ENCODE assay signal across 1 cellular context in the genomic region with DNA sequence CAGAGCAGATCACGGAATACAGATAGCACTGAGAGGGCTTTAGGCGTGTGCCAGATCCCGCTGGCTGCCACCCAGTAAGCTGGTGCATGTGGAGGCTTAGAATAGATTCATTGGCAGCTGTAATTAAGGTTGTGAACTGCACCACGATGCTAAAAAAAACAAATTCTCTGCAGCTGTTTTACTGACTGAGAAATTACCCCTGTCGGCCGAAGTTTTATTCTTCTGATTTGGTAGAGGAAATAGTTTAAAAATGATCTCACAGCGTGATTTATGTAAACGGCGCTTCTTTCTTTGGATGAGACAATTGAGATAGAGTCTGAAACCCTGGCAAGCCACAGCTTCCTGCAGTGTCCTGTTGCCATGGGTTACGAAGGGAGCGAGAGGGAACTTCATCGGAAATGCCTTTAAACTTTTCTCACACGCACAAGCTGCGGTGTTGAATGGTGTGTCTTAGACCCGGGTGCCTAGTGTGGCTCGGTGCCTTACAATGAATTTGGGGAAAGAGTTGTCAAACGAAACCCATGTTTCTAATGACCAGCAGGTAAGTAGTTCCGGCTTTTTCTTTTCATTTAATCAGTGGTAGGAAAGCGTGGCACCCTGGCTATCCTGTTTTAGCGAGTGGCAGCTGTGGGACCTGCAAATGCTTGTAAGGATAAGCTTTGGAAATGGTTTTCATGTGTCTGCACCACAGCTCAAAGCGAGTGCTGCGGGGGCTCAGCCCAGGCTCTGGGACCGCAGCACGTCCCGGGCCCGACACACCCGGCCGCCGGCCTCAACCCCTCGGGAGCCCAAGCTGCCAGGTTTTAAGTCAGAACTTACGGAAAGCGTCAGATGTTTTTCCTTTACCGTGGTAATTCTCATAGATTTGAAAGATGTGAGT.
A peak's percentile ranks its signal among the peaks of the same experiment; 100 is the strongest.
TF ChIP-seq lines count a peak whose summit lies in the region.

No MANE protein-coding gene starts in this region.

TF ChIP-seq in HEK293, 187 proteins besides CTCF, POLR2A, EP300 and RAD21 (continued from another document and continues in another):
- TF ChIP-seq YY1 (tag by site-specific recombination; IDR thresholded peaks at IDR 0.05), result no peak
- TF ChIP-seq ZNF112 (tag by site-specific recombination; IDR thresholded peaks at IDR 0.05), result no peak
- TF ChIP-seq FEZF1 (tag by site-specific recombination; IDR thresholded peaks at IDR 0.05), result 0 out of 2 replicates have a peak, but pooled peaks have one; percentile 17
- TF ChIP-seq ZNF133 (tag by site-specific recombination; IDR thresholded peaks at IDR 0.05), result no peak
- TF ChIP-seq, protein P1, sequence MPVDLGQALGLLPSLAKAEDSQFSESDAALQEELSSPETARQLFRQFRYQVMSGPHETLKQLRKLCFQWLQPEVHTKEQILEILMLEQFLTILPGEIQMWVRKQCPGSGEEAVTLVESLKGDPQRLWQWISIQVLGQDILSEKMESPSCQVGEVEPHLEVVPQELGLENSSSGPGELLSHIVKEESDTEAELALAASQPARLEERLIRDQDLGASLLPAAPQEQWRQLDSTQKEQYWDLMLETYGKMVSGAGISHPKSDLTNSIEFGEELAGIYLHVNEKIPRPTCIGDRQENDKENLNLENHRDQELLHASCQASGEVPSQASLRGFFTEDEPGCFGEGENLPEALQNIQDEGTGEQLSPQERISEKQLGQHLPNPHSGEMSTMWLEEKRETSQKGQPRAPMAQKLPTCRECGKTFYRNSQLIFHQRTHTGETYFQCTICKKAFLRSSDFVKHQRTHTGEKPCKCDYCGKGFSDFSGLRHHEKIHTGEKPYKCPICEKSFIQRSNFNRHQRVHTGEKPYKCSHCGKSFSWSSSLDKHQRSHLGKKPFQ (tag by site-specific recombination; IDR thresholded peaks at IDR 0.05), result no peak
- TF ChIP-seq, protein P2, sequence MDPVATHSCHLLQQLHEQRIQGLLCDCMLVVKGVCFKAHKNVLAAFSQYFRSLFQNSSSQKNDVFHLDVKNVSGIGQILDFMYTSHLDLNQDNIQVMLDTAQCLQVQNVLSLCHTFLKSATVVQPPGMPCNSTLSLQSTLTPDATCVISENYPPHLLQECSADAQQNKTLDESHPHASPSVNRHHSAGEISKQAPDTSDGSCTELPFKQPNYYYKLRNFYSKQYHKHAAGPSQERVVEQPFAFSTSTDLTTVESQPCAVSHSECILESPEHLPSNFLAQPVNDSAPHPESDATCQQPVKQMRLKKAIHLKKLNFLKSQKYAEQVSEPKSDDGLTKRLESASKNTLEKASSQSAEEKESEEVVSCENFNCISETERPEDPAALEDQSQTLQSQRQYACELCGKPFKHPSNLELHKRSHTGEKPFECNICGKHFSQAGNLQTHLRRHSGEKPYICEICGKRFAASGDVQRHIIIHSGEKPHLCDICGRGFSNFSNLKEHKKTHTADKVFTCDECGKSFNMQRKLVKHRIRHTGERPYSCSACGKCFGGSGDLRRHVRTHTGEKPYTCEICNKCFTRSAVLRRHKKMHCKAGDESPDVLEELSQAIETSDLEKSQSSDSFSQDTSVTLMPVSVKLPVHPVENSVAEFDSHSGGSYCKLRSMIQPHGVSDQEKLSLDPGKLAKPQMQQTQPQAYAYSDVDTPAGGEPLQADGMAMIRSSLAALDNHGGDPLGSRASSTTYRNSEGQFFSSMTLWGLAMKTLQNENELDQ (tag by site-specific recombination; IDR thresholded peaks at IDR 0.05; ENCODE audit: low read depth), result no peak
- TF ChIP-seq ZNF670 (tag by site-specific recombination; IDR thresholded peaks at IDR 0.05; ENCODE audit: low read depth), result no peak
- TF ChIP-seq ZNF174 (tag by site-specific recombination; IDR thresholded peaks at IDR 0.05), result no peak
- TF ChIP-seq ZNF600 (tag by site-specific recombination; IDR thresholded peaks at IDR 0.05), result no peak
- no peak for TF ChIP-seq ZBTB26 (tag by site-specific recombination; optimal IDR thresholded peaks at IDR 0.05)
- TF ChIP-seq ZBTB8A (tag by site-specific recombination; IDR thresholded peaks at IDR 0.05), result no peak
- no peak for TF ChIP-seq ZNF266 (tag by site-specific recombination; IDR thresholded peaks at IDR 0.05; ENCODE audit: low read depth)
- TF ChIP-seq ZEB2 (tag by site-specific recombination; IDR thresholded peaks at IDR 0.05), result peak; percentile 54; the same call in 1 of the 2 replicates
- TF ChIP-seq, protein P3, sequence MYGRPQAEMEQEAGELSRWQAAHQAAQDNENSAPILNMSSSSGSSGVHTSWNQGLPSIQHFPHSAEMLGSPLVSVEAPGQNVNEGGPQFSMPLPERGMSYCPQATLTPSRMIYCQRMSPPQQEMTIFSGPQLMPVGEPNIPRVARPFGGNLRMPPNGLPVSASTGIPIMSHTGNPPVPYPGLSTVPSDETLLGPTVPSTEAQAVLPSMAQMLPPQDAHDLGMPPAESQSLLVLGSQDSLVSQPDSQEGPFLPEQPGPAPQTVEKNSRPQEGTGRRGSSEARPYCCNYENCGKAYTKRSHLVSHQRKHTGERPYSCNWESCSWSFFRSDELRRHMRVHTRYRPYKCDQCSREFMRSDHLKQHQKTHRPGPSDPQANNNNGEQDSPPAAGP (tag by site-specific recombination; IDR thresholded peaks at IDR 0.05), result no peak
- TF ChIP-seq ZNF510 (tag by site-specific recombination; IDR thresholded peaks at IDR 0.05; ENCODE audit: insufficient replicate concordance), result no peak
- TF ChIP-seq ZNF580 (tag by site-specific recombination; IDR thresholded peaks at IDR 0.05), result no peak
- TF ChIP-seq ZNF830 (tag by site-specific recombination; IDR thresholded peaks at IDR 0.05; ENCODE audit: low read depth), result no peak
- TF ChIP-seq ZNF391 (tag by site-specific recombination; IDR thresholded peaks at IDR 0.05; ENCODE audit: borderline replicate concordance, low read depth), result no peak
- TF ChIP-seq ZNF138 (tag by site-specific recombination; IDR thresholded peaks at IDR 0.05; ENCODE audit: borderline replicate concordance), result no peak
- TF ChIP-seq ZNF549 (tag by site-specific recombination; IDR thresholded peaks at IDR 0.05), result no peak
- no peak for TF ChIP-seq ZNF398 (tag by site-specific recombination; IDR thresholded peaks at IDR 0.05)
- TF ChIP-seq ZNF121 (tag by site-specific recombination; IDR thresholded peaks at IDR 0.05), result no peak
- TF ChIP-seq ZNF292 (tag by site-specific recombination; IDR thresholded peaks at IDR 0.05; ENCODE audit: borderline replicate concordance, low read depth), result no peak
- TF ChIP-seq SETDB1 (IDR thresholded peaks at IDR 0.05; ENCODE audit: insufficient read length, low read length), result no peak
- no peak for TF ChIP-seq SALL2 (tag by site-specific recombination; IDR thresholded peaks at IDR 0.05; ENCODE audit: borderline replicate concordance)
- no peak for TF ChIP-seq ZNF221 (tag by site-specific recombination; IDR thresholded peaks at IDR 0.05; ENCODE audit: borderline replicate concordance)
- no peak for TF ChIP-seq ZNF544 (tag by site-specific recombination; IDR thresholded peaks at IDR 0.05)
- TF ChIP-seq ZIC2 (tag by site-specific recombination; IDR thresholded peaks at IDR 0.05), result peak; percentile 51
- TF ChIP-seq, protein P4, sequence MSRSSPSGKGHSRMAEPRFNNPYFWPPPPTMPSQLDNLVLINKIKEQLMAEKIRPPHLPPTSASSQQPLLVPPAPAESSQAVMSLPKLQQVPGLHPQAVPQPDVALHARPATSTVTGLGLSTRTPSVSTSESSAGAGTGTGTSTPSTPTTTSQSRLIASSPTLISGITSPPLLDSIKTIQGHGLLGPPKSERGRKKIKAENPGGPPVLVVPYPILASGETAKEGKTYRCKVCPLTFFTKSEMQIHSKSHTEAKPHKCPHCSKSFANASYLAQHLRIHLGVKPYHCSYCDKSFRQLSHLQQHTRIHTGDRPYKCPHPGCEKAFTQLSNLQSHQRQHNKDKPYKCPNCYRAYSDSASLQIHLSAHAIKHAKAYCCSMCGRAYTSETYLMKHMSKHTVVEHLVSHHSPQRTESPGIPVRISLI (tag by site-specific recombination; IDR thresholded peaks at IDR 0.05), result no peak
- TF ChIP-seq, protein P5, sequence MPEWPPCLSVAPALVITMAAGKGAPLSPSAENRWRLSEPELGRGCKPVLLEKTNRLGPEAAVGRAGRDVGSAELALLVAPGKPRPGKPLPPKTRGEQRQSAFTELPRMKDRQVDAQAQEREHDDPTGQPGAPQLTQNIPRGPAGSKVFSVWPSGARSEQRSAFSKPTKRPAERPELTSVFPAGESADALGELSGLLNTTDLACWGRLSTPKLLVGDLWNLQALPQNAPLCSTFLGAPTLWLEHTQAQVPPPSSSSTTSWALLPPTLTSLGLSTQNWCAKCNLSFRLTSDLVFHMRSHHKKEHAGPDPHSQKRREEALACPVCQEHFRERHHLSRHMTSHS (tag by site-specific recombination; IDR thresholded peaks at IDR 0.05), result no peak
- no peak for TF ChIP-seq ZNF660 (tag by site-specific recombination; IDR thresholded peaks at IDR 0.05)
- no peak for TF ChIP-seq ZNF654 (tag by site-specific recombination; IDR thresholded peaks at IDR 0.05; ENCODE audit: low read depth)
- TF ChIP-seq ZNF24 (tag by site-specific recombination; IDR thresholded peaks at IDR 0.05), result no peak
- no peak for TF ChIP-seq ZNF37A (tag by site-specific recombination; IDR thresholded peaks at IDR 0.05)
- TF ChIP-seq GLI4 (tag by site-specific recombination; IDR thresholded peaks at IDR 0.05), result no peak
- TF ChIP-seq ZBTB1 (tag by site-specific recombination; IDR thresholded peaks at IDR 0.05), result no peak
- TF ChIP-seq ZNF843 (tag by site-specific recombination; IDR thresholded peaks at IDR 0.05), result peak; percentile 18; the same call in 1 of the 2 replicates
- TF ChIP-seq ZNF768 (tag by site-specific recombination; IDR thresholded peaks at IDR 0.05), result no peak
- TF ChIP-seq ZXDB (tag by site-specific recombination; IDR thresholded peaks at IDR 0.05), result no peak
- no peak for TF ChIP-seq ZNF473 (tag by site-specific recombination; IDR thresholded peaks at IDR 0.05)
- TF ChIP-seq IKZF3 (tag by site-specific recombination; IDR thresholded peaks at IDR 0.05), result 0 out of 2 replicates have a peak, but pooled peaks have one; percentile 17
- no peak for TF ChIP-seq ZNF350 (tag by site-specific recombination; IDR thresholded peaks at IDR 0.05)
- no peak for TF ChIP-seq ZNF10 (tag by site-specific recombination; IDR thresholded peaks at IDR 0.05)
- TF ChIP-seq REST (tag by site-specific recombination; IDR thresholded peaks at IDR 0.05), result no peak
- no peak for TF ChIP-seq ZNF561 (tag by site-specific recombination; IDR thresholded peaks at IDR 0.05; ENCODE audit: borderline replicate concordance)
- TF ChIP-seq ZNF747 (tag by site-specific recombination; IDR thresholded peaks at IDR 0.05), result no peak
- TF ChIP-seq ZNF623 (tag by site-specific recombination; IDR thresholded peaks at IDR 0.05), result no peak
- TF ChIP-seq ZSCAN5A (tag by site-specific recombination; IDR thresholded peaks at IDR 0.05), result no peak
- TF ChIP-seq ZNF311 (tag by site-specific recombination; IDR thresholded peaks at IDR 0.05; ENCODE audit: borderline replicate concordance), result peak; percentile 94; the same call in 1 of the 2 replicates
